In genomic region chr1:225242611-225243010, GRCh38 we compare ENCODE assay signal across 27 cellular contexts.
"Had no signal": no experiment of that assay in that cellular context is flagged by ENCODE, and none has a peak within 500 bp of the region (broad histone marks: within the 10 kb centered on the region; RNA-seq: fewer than 3 reads in every experiment).

No MANE protein-coding gene starts in this region.

- DNase-seq: activated B cell treated with CpG ODN at 0.5 μM for 24 hours; activated CD4-positive, alpha-beta T cell treated with anti-CD3 and anti-CD28 coated beads for 48 hours; activated CD4-positive, alpha-beta T cell treated with anti-CD3 and anti-CD28 coated beads, Interleukin-2, amount 50 U/mL, for 1 hour; activated CD4-positive, alpha-beta T cell treated with anti-CD3 and anti-CD28 coated beads, Interleukin-2, amount 50 U/mL, for 48 hours; activated CD8-positive, alpha-beta memory T cell treated with anti-CD3 and anti-CD28 coated beads for 24 hours; activated CD8-positive, alpha-beta T cell treated with anti-CD3 and anti-CD28 coated beads for 36 hours; activated effector memory CD4-positive, alpha-beta T cell treated with anti-CD3 and anti-CD28 coated beads, Interleukin-2, amount 50 U/mL, for 16 hours; activated naive CD4-positive, alpha-beta T cell treated with anti-CD3 and anti-CD28 coated beads for 36 hours; activated naive CD8-positive, alpha-beta T cell treated with anti-CD3 and anti-CD28 coated beads for 36 hours; activated naive CD8-positive, alpha-beta T cell treated with anti-CD3 and anti-CD28 coated beads, Interleukin-2, amount 50 U/mL, for 24 hours; activated T-cell treated with anti-CD3 and anti-CD28 coated beads, Interleukin-2, amount 50 U/mL, for 4 hours; adrenal gland; amygdala; aorta; body of pancreas; caudate nucleus; effector CD8-positive, alpha-beta T cell; esophagus squamous epithelium; foreskin melanocyte; heart right ventricle; T1000; WERI-Rb-1 had no signal

- H3K36me3 Mint-ChIP-seq: activated naive CD4-positive, alpha-beta T cell treated with anti-CD3 and anti-CD28 coated beads, Interleukin-2, amount 50 U/mL, for 24 hours had no signal

- ATAC-seq: activated CD4-positive, CD25-positive, alpha-beta regulatory T cell treated with anti-CD3 and anti-CD28 coated beads, Interleukin-2, amount 50 U/mL, for 24 hours; activated CD8-positive, alpha-beta T cell treated with anti-CD3 and anti-CD28 coated beads for 36 hours; activated naive CD8-positive, alpha-beta T cell treated with anti-CD3 and anti-CD28 coated beads, Interleukin-2, amount 50 U/mL, for 24 hours; activated T-cell treated with anti-CD3 and anti-CD28 coated beads, Interleukin-2, amount 50 U/mL, for 4 hours; activated T-helper 17 cell treated with anti-CD3 and anti-CD28 coated beads, Interleukin-2, amount 50 U/mL, for 72 hours; body of pancreas; gastroesophageal sphincter; heart right ventricle had no signal

- H3K4me1 Mint-ChIP-seq: activated B cell treated with CpG ODN at 0.5 μM for 24 hours; activated naive CD4-positive, alpha-beta T cell treated with anti-CD3 and anti-CD28 coated beads, Interleukin-2, amount 50 U/mL, for 24 hours; activated naive CD8-positive, alpha-beta T cell treated with anti-CD3 and anti-CD28 coated beads for 36 hours; activated naive CD8-positive, alpha-beta T cell treated with anti-CD3 and anti-CD28 coated beads, Interleukin-2, amount 50 U/mL, for 24 hours; activated T-helper 17 cell treated with anti-CD3 and anti-CD28 coated beads, Interleukin-2, amount 50 U/mL, for 72 hours had no signal

- H3K4me3 Mint-ChIP-seq: activated B cell treated with CpG ODN at 0.5 μM for 24 hours; activated CD8-positive, alpha-beta T cell treated with anti-CD3 and anti-CD28 coated beads for 36 hours; activated naive CD4-positive, alpha-beta T cell treated with anti-CD3 and anti-CD28 coated beads for 36 hours; activated naive CD4-positive, alpha-beta T cell treated with anti-CD3 and anti-CD28 coated beads, Interleukin-2, amount 50 U/mL, for 24 hours; activated naive CD8-positive, alpha-beta T cell treated with anti-CD3 and anti-CD28 coated beads for 36 hours; activated naive CD8-positive, alpha-beta T cell treated with anti-CD3 and anti-CD28 coated beads, Interleukin-2, amount 50 U/mL, for 24 hours; activated T-cell treated with anti-CD3 and anti-CD28 coated beads, Interleukin-2, amount 50 U/mL, for 4 hours; activated T-helper 17 cell treated with anti-CD3 and anti-CD28 coated beads, Interleukin-2, amount 50 U/mL, for 72 hours; T-helper 2 cell treated with Interferon-gamma antibody and Interleukin-4, amounts not matched to agents 5 μg/mL and 100 μg/mL, for 36 hours had no signal

- H3K9me3 Mint-ChIP-seq: activated CD8-positive, alpha-beta T cell treated with anti-CD3 and anti-CD28 coated beads for 36 hours; T-helper 2 cell treated with Interferon-gamma antibody and Interleukin-4, amounts not matched to agents 5 μg/mL and 100 μg/mL, for 36 hours had no signal

- H3K27ac Mint-ChIP-seq: activated B cell treated with CpG ODN at 0.5 μM for 24 hours; activated CD8-positive, alpha-beta T cell treated with anti-CD3 and anti-CD28 coated beads for 36 hours; activated naive CD4-positive, alpha-beta T cell treated with anti-CD3 and anti-CD28 coated beads for 36 hours; activated naive CD4-positive, alpha-beta T cell treated with anti-CD3 and anti-CD28 coated beads, Interleukin-2, amount 50 U/mL, for 24 hours; activated naive CD8-positive, alpha-beta T cell treated with anti-CD3 and anti-CD28 coated beads for 36 hours; activated naive CD8-positive, alpha-beta T cell treated with anti-CD3 and anti-CD28 coated beads, Interleukin-2, amount 50 U/mL, for 24 hours; activated T-helper 17 cell treated with anti-CD3 and anti-CD28 coated beads, Interleukin-2, amount 50 U/mL, for 72 hours; T-helper 2 cell treated with Interferon-gamma antibody and Interleukin-4, amounts not matched to agents 5 μg/mL and 100 μg/mL, for 36 hours had no signal
